1 cellular context compared by ENCODE assay signal in the genomic region with DNA sequence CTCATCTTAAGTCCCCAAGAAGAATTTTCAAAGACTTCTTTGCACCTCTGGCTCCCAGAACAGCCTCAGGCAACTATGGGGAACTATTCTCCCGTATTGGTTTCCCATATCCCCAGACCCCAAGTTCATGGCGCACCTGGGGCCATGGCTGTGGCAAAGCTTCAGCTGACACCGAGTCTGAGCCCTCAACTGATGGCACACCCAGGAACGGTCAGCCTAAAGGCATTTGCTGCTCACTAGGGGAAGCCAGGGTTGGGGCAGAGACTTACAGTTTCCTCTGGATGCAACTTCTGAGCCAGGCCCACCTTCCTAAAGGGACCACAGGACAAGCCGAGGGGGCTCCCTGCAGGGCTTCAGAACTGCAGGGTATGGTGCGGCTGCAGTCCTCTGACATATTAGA.
TF ChIP-seq lines count a peak whose summit lies in the region.

No MANE protein-coding gene starts in this region.

TF ChIP-seq in IMR-90, 13 proteins besides CTCF, POLR2A, EP300 and RAD21 (continued from another document):
- TF ChIP-seq, protein P1, sequence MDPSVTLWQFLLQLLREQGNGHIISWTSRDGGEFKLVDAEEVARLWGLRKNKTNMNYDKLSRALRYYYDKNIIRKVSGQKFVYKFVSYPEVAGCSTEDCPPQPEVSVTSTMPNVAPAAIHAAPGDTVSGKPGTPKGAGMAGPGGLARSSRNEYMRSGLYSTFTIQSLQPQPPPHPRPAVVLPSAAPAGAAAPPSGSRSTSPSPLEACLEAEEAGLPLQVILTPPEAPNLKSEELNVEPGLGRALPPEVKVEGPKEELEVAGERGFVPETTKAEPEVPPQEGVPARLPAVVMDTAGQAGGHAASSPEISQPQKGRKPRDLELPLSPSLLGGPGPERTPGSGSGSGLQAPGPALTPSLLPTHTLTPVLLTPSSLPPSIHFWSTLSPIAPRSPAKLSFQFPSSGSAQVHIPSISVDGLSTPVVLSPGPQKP (IDR thresholded peaks at IDR 0.05; ENCODE audit: borderline replicate concordance, low read depth, low read length) = no peak
- TF ChIP-seq, protein P2, sequence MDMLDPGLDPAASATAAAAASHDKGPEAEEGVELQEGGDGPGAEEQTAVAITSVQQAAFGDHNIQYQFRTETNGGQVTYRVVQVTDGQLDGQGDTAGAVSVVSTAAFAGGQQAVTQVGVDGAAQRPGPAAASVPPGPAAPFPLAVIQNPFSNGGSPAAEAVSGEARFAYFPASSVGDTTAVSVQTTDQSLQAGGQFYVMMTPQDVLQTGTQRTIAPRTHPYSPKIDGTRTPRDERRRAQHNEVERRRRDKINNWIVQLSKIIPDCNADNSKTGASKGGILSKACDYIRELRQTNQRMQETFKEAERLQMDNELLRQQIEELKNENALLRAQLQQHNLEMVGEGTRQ (IDR thresholded peaks at IDR 0.05; ENCODE audit: low read depth, low read length) = no peak
- TF ChIP-seq MAZ (IDR thresholded peaks at IDR 0.05; ENCODE audit: borderline replicate concordance, low read depth, low read length) (no peak), RFX5 (IDR thresholded peaks at IDR 0.05; ENCODE audit: low read depth, low read length) (no peak), MXI1 (IDR thresholded peaks at IDR 0.05; ENCODE audit: borderline replicate concordance, low read depth, low read length) (no peak), NFE2L2 (IDR thresholded peaks at IDR 0.05; ENCODE audit: low read depth, low read length) (no peak), BHLHE40 (IDR thresholded peaks at IDR 0.05; ENCODE audit: low read depth, low read length) (no peak), CHD1 (IDR thresholded peaks at IDR 0.05; ENCODE audit: low read depth, low read length) (no peak), CEBPB (IDR thresholded peaks at IDR 0.05; ENCODE audit: low read depth, low read length) (no peak)
